ENCODE assay signal across 8 cellular contexts in the genomic region with DNA sequence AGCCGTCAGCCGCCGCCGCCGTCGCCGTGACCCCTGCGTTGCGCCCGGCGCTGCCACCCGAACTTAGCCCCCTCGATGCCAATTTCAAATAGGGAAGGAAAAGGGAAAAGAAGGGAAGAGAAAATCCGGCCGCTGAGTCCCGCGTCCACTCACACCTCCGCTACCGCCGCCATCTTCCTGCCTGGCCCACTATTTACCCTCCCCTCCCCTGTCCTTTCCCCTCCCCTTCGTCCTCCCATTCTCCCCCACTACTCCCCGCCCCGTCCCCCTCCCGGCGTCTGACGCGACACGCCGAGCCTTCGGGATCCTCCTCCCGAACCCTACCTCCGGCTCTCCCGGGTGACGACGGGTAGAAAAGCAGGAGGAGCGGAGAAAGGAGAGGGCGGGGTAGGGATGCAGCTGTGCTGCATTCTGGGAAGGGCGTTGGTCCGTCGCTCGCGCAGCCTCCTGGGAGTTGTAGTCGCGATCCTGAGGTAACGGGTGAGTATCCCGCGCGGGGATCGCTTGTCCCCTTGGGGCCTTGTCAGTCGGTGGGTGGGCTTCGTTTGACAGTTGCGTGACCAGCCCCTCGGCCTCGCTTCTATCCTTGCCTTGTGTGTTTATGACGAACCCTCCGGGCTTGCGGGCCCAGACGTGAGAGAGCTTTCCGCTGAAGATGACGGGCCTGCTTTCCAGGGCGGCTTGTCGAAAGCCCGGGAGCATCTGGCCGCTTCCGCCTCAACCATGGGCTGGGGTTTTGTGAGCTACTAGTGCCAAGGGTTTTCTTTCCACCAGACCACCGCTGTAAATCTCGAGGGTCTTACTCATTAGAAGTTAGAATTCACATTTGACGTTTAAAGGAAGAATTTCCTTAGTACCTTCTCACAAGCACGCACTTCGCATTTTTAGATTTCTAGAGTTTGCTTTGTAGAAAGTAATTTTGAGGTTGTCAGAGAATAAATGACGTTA. TPM values are rescaled to one million over a fixed set of nuclear protein-coding genes. Genes with fewer than 3 reads are reported as not detected.
A peak's percentile ranks its signal among the peaks of the same experiment; 100 is the strongest.
DNase-seq lines count a peak whose midpoint lies in the region; ATAC-seq, FAIRE-seq and TF ChIP-seq lines count a peak whose summit lies in the region.

A gene with protein sequence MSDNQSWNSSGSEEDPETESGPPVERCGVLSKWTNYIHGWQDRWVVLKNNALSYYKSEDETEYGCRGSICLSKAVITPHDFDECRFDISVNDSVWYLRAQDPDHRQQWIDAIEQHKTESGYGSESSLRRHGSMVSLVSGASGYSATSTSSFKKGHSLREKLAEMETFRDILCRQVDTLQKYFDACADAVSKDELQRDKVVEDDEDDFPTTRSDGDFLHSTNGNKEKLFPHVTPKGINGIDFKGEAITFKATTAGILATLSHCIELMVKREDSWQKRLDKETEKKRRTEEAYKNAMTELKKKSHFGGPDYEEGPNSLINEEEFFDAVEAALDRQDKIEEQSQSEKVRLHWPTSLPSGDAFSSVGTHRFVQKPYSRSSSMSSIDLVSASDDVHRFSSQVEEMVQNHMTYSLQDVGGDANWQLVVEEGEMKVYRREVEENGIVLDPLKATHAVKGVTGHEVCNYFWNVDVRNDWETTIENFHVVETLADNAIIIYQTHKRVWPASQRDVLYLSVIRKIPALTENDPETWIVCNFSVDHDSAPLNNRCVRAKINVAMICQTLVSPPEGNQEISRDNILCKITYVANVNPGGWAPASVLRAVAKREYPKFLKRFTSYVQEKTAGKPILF (minus strand): TSS at position 195 of the 948 bp plus-strand sequence. CDS start 422 bp downstream, outside the sequence.
A gene (plus strand): TSS at position 457 of the 948 bp plus-strand sequence.

- no peak within 1 kb of the TSS for H2BK120ac ChIP-seq in H1 (replicated peaks; ENCODE audit: low read depth, low read length)
- peak within 1 kb of the TSS; percentile 54 for H2BK120ac ChIP-seq in mesenchymal stem cell (ENCODE audit: low read depth, low read length)

- H3K4ac ChIP-seq in H1 (replicated peaks; ENCODE audit: insufficient read length, low read depth, low read length) (no peak within 1 kb of the TSS), mesenchymal stem cell (ENCODE audit: low read depth in 1 of 2, low read length in 2 of 2) (peak within 1 kb of the TSS; percentile 88 to 98)

- no peak within 1 kb of the TSS for H3K14ac ChIP-seq in H1 (ENCODE audit: insufficient read length)
- peak within 1 kb of the TSS in 1 of 2 experiments; percentile 99 for H3K14ac ChIP-seq in mesenchymal stem cell (ENCODE audit: low read length in 2 of 2)

- no peaks in the 10 kb centered on the region for H3K36me3 ChIP-seq in H1 (ENCODE audit: control insufficient read depth in 2 of 4, insufficient read depth in 4 of 4, low read length in 3 of 4)
- H3K36me3 ChIP-seq in mesenchymal stem cell (ENCODE audit: control insufficient read depth in 1 of 2, insufficient read depth in 2 of 2, low read depth in 1 of 2, low read length in 2 of 2) = peaks cover 0 to 2% of the 10 kb centered on the region in 2 experiments

- H2AK5ac ChIP-seq in H1 (ENCODE audit: low read depth, low read length) = no peak within 1 kb of the TSS
- H2AK5ac ChIP-seq in mesenchymal stem cell (ENCODE audit: low read length, severe bottlenecking) = no peak within 1 kb of the TSS

- no peak for TF ChIP-seq EP300 in H1 (IDR thresholded peaks at IDR 0.05; ENCODE audit: borderline replicate concordance in 1 of 2, low read depth in 2 of 2, low read length in 2 of 2)

- H3K79me1 ChIP-seq in H1 (ENCODE audit: low read depth, low read length) (peaks cover 2% of the 10 kb centered on the region; the same call in 1 of the 2 replicates), mesenchymal stem cell (replicated peaks; ENCODE audit: low read length, poor library complexity, severe bottlenecking) (no peaks in the 10 kb centered on the region)

- POLR2A ChIA-PET in H1 (lab: Charles Lee; ENCODE audit: partially characterized antibody) = interaction anchor here (0.8 to 1.4 kb wide), 2 partner anchors 65 to 100 kb away, joined by 3 to 4 read pairs; a partner anchor contains a TSS

- H4K20me1 ChIP-seq in H1 (replicated peaks in 1 of 2; ENCODE audit: control insufficient read depth in 1 of 2, insufficient read depth in 2 of 2, low read length in 2 of 2) = peaks cover 0 to 2% of the 10 kb centered on the region in 2 experiments

- H2BK20ac ChIP-seq in H1 (ENCODE audit: low read length) = no peak within 1 kb of the TSS

- H4K8ac ChIP-seq in H1 (ENCODE audit: extremely low read depth, insufficient read depth, low read length) (peak within 1 kb of the TSS; percentile 94; the same call in 1 of the 2 replicates), mesenchymal stem cell (ENCODE audit: low read length) (peak within 1 kb of the TSS; percentile 85)

- no peak within 1 kb of the TSS for H3K56ac ChIP-seq in H1 (replicated peaks; ENCODE audit: insufficient read length, low read depth, low read length)

- H3K23ac ChIP-seq in H1 (ENCODE audit: insufficient read length) (no peak within 1 kb of the TSS), mesenchymal stem cell (ENCODE audit: low read length in 2 of 2) (peak within 1 kb of the TSS; percentile 87 to 98)

- H4K91ac ChIP-seq in H1 (replicated peaks; ENCODE audit: insufficient read length, low read length) (no peak within 1 kb of the TSS), mesenchymal stem cell (ENCODE audit: low read length) (peak within 1 kb of the TSS; percentile 89)

- H3K27me3 ChIP-seq in H1 (replicated peaks in 1 of 4; ENCODE audit: control insufficient read depth in 3 of 4, extremely low read depth in 1 of 4, insufficient read depth in 3 of 4, low read length in 3 of 4) (no peaks in the 10 kb centered on the region), mesenchymal stem cell (ENCODE audit: control insufficient read depth in 1 of 2, insufficient read depth in 1 of 2, low read length in 2 of 2) (no peaks in the 10 kb centered on the region)

- H3K27ac ChIP-seq in H1 (ENCODE audit: low read depth, low read length) (no peak within 1 kb of the TSS), mesenchymal stem cell (ENCODE audit: low read length, poor library complexity, severe bottlenecking) (peak within 1 kb of the TSS; percentile 59)

- H2BK5ac ChIP-seq in H1 (ENCODE audit: low read depth, low read length) (peak within 1 kb of the TSS; percentile 28; the same call in 1 of the 2 replicates), mesenchymal stem cell (ENCODE audit: low read depth, low read length, poor library complexity, severe bottlenecking) (peak within 1 kb of the TSS; percentile 91)

- H3K4me3 ChIP-seq in H1 (ENCODE audit: extremely low read depth in 1 of 4, insufficient read depth in 2 of 4, low read depth in 3 of 4, low read length in 4 of 4) (peak within 1 kb of the TSS; percentile 81 to 96 (median 86)), mesenchymal stem cell (ENCODE audit: insufficient read depth in 1 of 2, low read depth in 1 of 2, low read length in 2 of 2) (peak within 1 kb of the TSS; percentile 94 to 95)

- TF ChIP-seq CTCF in H1 (IDR thresholded peaks at IDR 0.05; ENCODE audit: control extremely low read depth in 1 of 3, insufficient read depth in 1 of 3, low read depth in 1 of 3, low read length in 3 of 3) = no peak

- H4K5ac ChIP-seq in H1 (ENCODE audit: insufficient read length, low read depth, low read length) = no peak within 1 kb of the TSS

- H3K4me1 ChIP-seq in H1 (replicated peaks in 1 of 4; ENCODE audit: control insufficient read depth in 3 of 4, insufficient read depth in 4 of 4, low read length in 3 of 4) = peaks cover 0 to 3% (median 0%) of the 10 kb centered on the region in 4 experiments; a peak in 2 of 7 replicates
- H3K4me1 ChIP-seq in mesenchymal stem cell (ENCODE audit: control insufficient read depth, insufficient read depth, low read depth, low read length) = peaks cover 3% of the 10 kb centered on the region

- peak; percentile 79 for ATAC-seq in GM21367 (IDR thresholded peaks at IDR 0.05; ENCODE audit: unreplicated experiment)

- FAIRE-seq in HTR-8/SVneo (lab: Jason Lieb, UNC) (peak; percentile 91), H1 (lab: Jason Lieb, UNC) (peak; percentile 48)

- H3K23me2 ChIP-seq in H1 (ENCODE audit: low read depth, low read length) = peaks cover 2% of the 10 kb centered on the region; the same call in 1 of the 2 replicates

- H3K4me2 ChIP-seq in H1 (ENCODE audit: insufficient read depth in 1 of 2, low read depth in 2 of 2, low read length in 2 of 2) (peak within 1 kb of the TSS; percentile 73 to 85), mesenchymal stem cell (ENCODE audit: low read length, poor library complexity, severe bottlenecking) (peak within 1 kb of the TSS; percentile 68)

- H2BK15ac ChIP-seq in H1 (ENCODE audit: low read length) (no peak within 1 kb of the TSS; the same call in 1 of the 2 replicates), mesenchymal stem cell (ENCODE audit: low read depth, poor library complexity, severe bottlenecking) (peak within 1 kb of the TSS; percentile 26)

- TF ChIP-seq RAD21 in H1 (IDR thresholded peaks at IDR 0.05 in 1 of 2, conservative IDR thresholded peaks at IDR 0.05 in 1 of 2; ENCODE audit: low read depth in 2 of 2, low read length in 2 of 2) = peak in 1 of 2 experiments; percentile 10; a peak in 1 of 4 replicates

- no peak within 1 kb of the TSS for H2BK12ac ChIP-seq in H1 (ENCODE audit: low read depth, low read length)
- peak within 1 kb of the TSS in 1 of 2 experiments; percentile 90 for H2BK12ac ChIP-seq in mesenchymal stem cell (ENCODE audit: low read length in 2 of 2)

- peak within 1 kb of the TSS; percentile 87 for H2AFZ ChIP-seq in H1 (ENCODE audit: low read length)
- H2AFZ ChIP-seq in mesenchymal stem cell (ENCODE audit: low read depth, low read length) = peak within 1 kb of the TSS; percentile 91

- H3K18ac ChIP-seq in H1 (ENCODE audit: extremely low read depth, low read length) (peak within 1 kb of the TSS; percentile 51; the same call in 1 of the 2 replicates), mesenchymal stem cell (ENCODE audit: low read depth in 1 of 2, low read length in 2 of 2) (peak within 1 kb of the TSS; percentile 98 to 99)

- peak in 1 of 2 experiments; percentile 82; a peak in 2 of 3 replicates for TF ChIP-seq POLR2A in H1 (IDR thresholded peaks at IDR 0.05; ENCODE audit: control extremely low read depth in 1 of 2, low read depth in 2 of 2, low read length in 2 of 2)

- CTCF ChIA-PET in H1 (lab: Charles Lee; ENCODE audit: partially characterized antibody) = no interaction called here

- H3K79me2 ChIP-seq in H1 (ENCODE audit: control insufficient read depth in 1 of 2, insufficient read depth in 2 of 2, low read length in 2 of 2) = peaks cover 0 to 48% of the 10 kb centered on the region in 2 experiments; a peak in 3 of 4 replicates

- peak within 1 kb of the TSS; percentile 70 to 90 (median 79) for H3K9ac ChIP-seq in H1 (replicated peaks in 1 of 4; ENCODE audit: extremely low read depth in 1 of 4, low read depth in 3 of 4, low read length in 3 of 4)
- peak within 1 kb of the TSS; percentile 97 for H3K9ac ChIP-seq in mesenchymal stem cell (ENCODE audit: low read length)

- DNase-seq in COLO829 (ENCODE audit: low spot score) (peak; percentile 89), HTR-8/SVneo (ENCODE audit: insufficient read length, low spot score) (peak; percentile 96), NOMO-1 treated with dmso at 0.1 percent for 144 hours (lab: John Stamatoyannopoulos, UW; ENCODE audit: unreplicated experiment) (peak; percentile 97), H1 (ENCODE audit: low read depth in 1 of 2, low spot score in 2 of 2) (peak; percentile 90 to 92), mesenchymal stem cell (peak; percentile 99)
- DNase-seq in activated CD8-positive, alpha-beta memory T cell treated with anti-CD3 and anti-CD28 coated beads for 48 hours (ENCODE audit: low read depth in 2 of 3, low spot score in 2 of 3) = peak; percentile 76 to 90 (median 80)
- DNase-seq in stimulated activated CD8-positive, alpha-beta memory T cell treated with anti-CD3 and anti-CD28 coated beads, Interleukin-12 subunit alpha, Interleukin-12 subunit beta, amount 100 ng/mL, for 4 hours (ENCODE audit: low read depth) = peak; percentile 84

- H3K9me3 ChIP-seq in H1 (ENCODE audit: insufficient read depth in 2 of 2, low read depth in 1 of 2, low read length in 1 of 2) (no peaks in the 10 kb centered on the region), mesenchymal stem cell (ENCODE audit: control insufficient read depth, low read length) (no peaks in the 10 kb centered on the region)

- WGBS in H1 (ENCODE audit: extremely low coverage in 1 of 2, insufficient coverage in 1 of 2, insufficient read length in 1 of 2, insufficient replicate concordance in 2 of 2, low coverage in 1 of 2, low lambda C conversion rate in 2 of 2, missing lambda C conversion rate in 1 of 2), 2 experiments = 5% methylated on average over 38 of the region's 71 CpGs; no CpG with 5 or more reads in 1 of the 2 experiments
- 4% methylated on average over 40 of the region's 71 CpGs for WGBS in mesenchymal stem cell

RNA-seq across cellular contexts. Expression of the first gene that starts in this region (rescaled TPM):
- total RNA-seq in H1 (2021; fragmentation: NEBNext Ultra II Directional; extraction: Animal tissue kit (Norgen Biotek cat#: 25700)) = 48.1 and 55.3 TPM in 2 replicates
- 7.8 and 10.2 TPM in 2 replicates for polyA plus RNA-seq in H1 (2011; rRNA removed)
- 12.1 TPM for polyA plus RNA-seq in H1 (2011; cell fraction: cytosol; rRNA removed)
- 9.9 TPM for polyA plus RNA-seq in H1 (2011; cell fraction: nucleus; rRNA removed)
- 19.0 to 32.7 TPM (median 28.2 TPM) in 4 replicates for polyA plus RNA-seq in H1 (2012, experiment 1 of 2)
- 2.0 TPM for polyA plus RNA-seq in H1 (2012, experiment 2 of 2)
- polyA plus RNA-seq in H1 (2013, experiment 1 of 2) = 25.4 TPM
- polyA plus RNA-seq in H1 (2013, experiment 2 of 2) = 26.1 TPM
- 77.3 and 78.8 TPM in 2 replicates for polyA minus RNA-seq in H1 (2011; rRNA and poly(A)+ RNA removed)
- polyA minus RNA-seq in H1 (2011; cell fraction: cytosol; rRNA and poly(A)+ RNA removed) = 30.8 TPM
- polyA minus RNA-seq in H1 (2011; cell fraction: nucleus; rRNA and poly(A)+ RNA removed) = 28.7 TPM
- 33.2 TPM for polyA plus RNA-seq in mesenchymal stem cell (2013, experiment 1 of 2)
- polyA plus RNA-seq in mesenchymal stem cell (2013, experiment 2 of 2) = 34.9 TPM

RNA-seq across cellular contexts. Expression of the second gene that starts in this region (rescaled TPM):
- total RNA-seq in H1 (2021; fragmentation: NEBNext Ultra II Directional; extraction: Animal tissue kit (Norgen Biotek cat#: 25700)) = 7.7 and 9.0 TPM in 2 replicates
- 1.2 and 2.0 TPM in 2 replicates for polyA plus RNA-seq in H1 (2011; rRNA removed)
- polyA plus RNA-seq in H1 (2011; cell fraction: cytosol; rRNA removed) = 3.6 TPM
- polyA plus RNA-seq in H1 (2011; cell fraction: nucleus; rRNA removed) = 3.4 TPM
- polyA plus RNA-seq in H1 (2012, experiment 1 of 2) = 2.3 to 5.7 TPM (median 2.8 TPM) in 4 replicates
- polyA plus RNA-seq in H1 (2012, experiment 2 of 2) = 0.12 TPM
- polyA plus RNA-seq in H1 (2013, experiment 1 of 2) = 4.4 TPM
- 4.5 TPM for polyA plus RNA-seq in H1 (2013, experiment 2 of 2)
- 10.1 and 18.9 TPM in 2 replicates for polyA minus RNA-seq in H1 (2011; rRNA and poly(A)+ RNA removed)
- polyA minus RNA-seq in H1 (2011; cell fraction: cytosol; rRNA and poly(A)+ RNA removed) = 5.9 TPM
- 11.8 TPM for polyA minus RNA-seq in H1 (2011; cell fraction: nucleus; rRNA and poly(A)+ RNA removed)
- polyA plus RNA-seq in mesenchymal stem cell (2013, experiment 1 of 2) = 13.8 TPM
- 13.5 TPM for polyA plus RNA-seq in mesenchymal stem cell (2013, experiment 2 of 2)
